In the genomic region with DNA sequence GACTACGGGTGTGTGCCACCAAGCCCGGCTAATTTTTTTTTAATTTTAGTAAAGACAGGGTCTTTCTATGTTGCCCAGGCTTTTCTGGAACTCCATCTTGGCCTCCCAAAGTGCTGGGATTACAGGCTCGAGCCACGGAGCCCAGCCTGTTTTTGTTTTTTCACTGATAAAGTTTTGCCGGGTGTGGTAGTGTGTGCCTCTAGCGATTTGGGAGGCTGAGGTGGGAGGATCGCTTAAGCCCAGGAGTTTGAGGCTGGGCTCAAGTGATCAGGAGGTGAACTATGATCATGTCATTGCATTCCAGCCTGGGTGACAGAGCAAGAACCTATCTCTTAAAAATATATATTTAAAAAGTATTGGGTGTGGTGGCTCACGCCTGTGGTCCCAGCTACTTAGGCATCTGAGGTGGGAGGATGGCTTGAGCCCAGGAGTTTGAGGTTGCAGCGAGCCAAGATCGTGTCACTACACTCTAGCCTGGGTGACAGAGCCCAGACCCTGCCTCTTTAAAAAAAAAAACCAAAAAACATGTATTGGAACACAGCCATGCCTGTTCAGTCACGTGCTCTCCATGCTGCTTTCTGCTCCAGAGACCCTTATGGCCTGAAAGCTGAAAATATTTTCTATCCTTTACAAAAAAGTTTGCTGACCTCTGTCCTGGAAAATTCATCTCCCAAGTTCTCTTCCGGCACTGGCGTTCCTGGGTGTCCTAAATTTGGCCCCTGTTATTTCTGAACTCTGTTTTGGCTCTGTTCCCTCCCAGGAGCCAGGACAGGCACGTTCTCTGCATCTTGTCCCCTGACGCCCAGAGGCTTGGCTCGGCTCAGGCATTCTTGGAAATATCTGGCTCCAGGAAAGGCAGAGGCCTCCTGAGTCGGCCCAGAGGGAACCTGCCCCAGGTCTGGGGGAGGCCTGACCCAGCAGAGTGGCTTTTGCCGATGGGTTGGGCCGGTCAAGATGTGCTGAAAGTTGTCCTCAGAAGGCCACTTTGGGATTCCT, we compare ENCODE assay signal across 11 cellular contexts.
DNase-seq lines count a peak whose midpoint lies in the region; ATAC-seq and TF ChIP-seq lines count a peak whose summit lies in the region.
"Had no signal": no experiment of that assay in that cellular context is flagged by ENCODE, and none has a peak within 500 bp of the region (broad histone marks: within the 10 kb centered on the region; RNA-seq: fewer than 3 reads in every experiment).

No MANE protein-coding gene starts in this region.

- ATAC-seq in left ventricle myocardium superior, result peak; percentile 89
- no peak for ATAC-seq in HG02798 (IDR thresholded peaks at IDR 0.05; ENCODE audit: poor library complexity, unreplicated experiment)

- peak; percentile 6 for DNase-seq in BJ (ENCODE audit: low read depth)
- peak; percentile 85 for DNase-seq in left ventricle myocardium superior
- no peak for DNase-seq in putamen (ENCODE audit: low spot score)
- DNase-seq in NCI-H2107 treated with DMSO at 0.1 percent for 48 hours (lab: John Stamatoyannopoulos, UW; ENCODE audit: unreplicated experiment), result no peak
- DNase-seq in GF-D8 (lab: John Stamatoyannopoulos, UW), result no peak
- DNase-seq: activated CD4-positive, alpha-beta T cell treated with anti-CD3 and anti-CD28 coated beads, Interleukin-2, amount 50 U/mL, for 1 hour; NCI-H226 had no signal

- intact Hi-C loops in left ventricle myocardium superior (cut with micrococcal nuclease), result no loop called here

- H3K4me1 ChIP-seq in rectal smooth muscle tissue (ENCODE audit: control insufficient read depth, insufficient read depth, low read length), result peaks cover 21% of the 10 kb centered on the region
- H3K4me1 ChIP-seq: SJSA1 had no signal

- H3K27ac ChIP-seq in VCaP, result peak overlapping the region; percentile 89
- peak overlapping the region; percentile 87 for H3K27ac ChIP-seq in rectal smooth muscle tissue (ENCODE audit: low read depth, low read length)
- H3K27ac ChIP-seq: SJSA1 had no signal

- CTCF ChIA-PET in BJ (lab: Yijun Ruan, JAX), result interaction anchor here (1.1 kb wide), 1 partner anchor 16 kb away, joined by 3 read pairs; no protein-coding TSS in a partner anchor

- TF ChIP-seq CTCF in BJ (IDR thresholded peaks at IDR 0.05; ENCODE audit: insufficient read depth, low read depth, low read length), result no peak
- TF ChIP-seq CTCF in VCaP (conservative IDR thresholded peaks at IDR 0.05), result no peak

- no peak overlapping the region for H3K9ac ChIP-seq in rectal smooth muscle tissue (ENCODE audit: low read length)

- H3K4me3 ChIP-seq in BJ (ENCODE audit: low read depth, low read length), result no peak overlapping the region
- no peak overlapping the region for H3K4me3 ChIP-seq in rectal smooth muscle tissue (ENCODE audit: low read length)
- H3K4me3 ChIP-seq: SJSA1 had no signal

- H3K27me3 ChIP-seq in BJ (ENCODE audit: control insufficient read depth, insufficient read depth, low read length), result no peaks in the 10 kb centered on the region
- H3K27me3 ChIP-seq in rectal smooth muscle tissue (ENCODE audit: control insufficient read depth, insufficient read depth, low read length), result no peaks in the 10 kb centered on the region
- H3K27me3 ChIP-seq: SJSA1 had no signal

- peaks cover 12% of the 10 kb centered on the region for H3K36me3 ChIP-seq in BJ (ENCODE audit: control insufficient read depth, insufficient read depth, low read length)
- H3K36me3 ChIP-seq in rectal smooth muscle tissue (ENCODE audit: control insufficient read depth, insufficient read depth, low read length), result peaks cover 10% of the 10 kb centered on the region

- POLR2A ChIA-PET in BJ (lab: Charles Lee), result no interaction called here

Comparison
In these comparisons a context has a peak if more than half of its experiments do, and no peak if none do; other contexts are left out.
1. DNase-seq: peak in BJ (single experiment) and left ventricle myocardium superior (single experiment); none in putamen (single experiment), NCI-H2107 treated with DMSO at 0.1 percent for 48 hours (single experiment) and GF-D8 (single experiment).